Comparison of ENCODE assay signal across 8 cellular contexts in genomic region chr11:72413914-72414628, GRCh38. TPM values are rescaled to one million over a fixed set of nuclear protein-coding genes. Genes with fewer than 3 reads are reported as not detected.
DNase-seq lines count a peak whose midpoint lies in the region; ATAC-seq and TF ChIP-seq lines count a peak whose summit lies in the region.

No MANE protein-coding gene starts in this region.

- H3K27ac ChIP-seq in CD8-positive, alpha-beta T cell (ENCODE audit: low read depth, low read length), result no peak overlapping the region
- H3K27ac ChIP-seq in HEK293 (ENCODE audit: extremely low read depth, low read depth, low read length), result no peak overlapping the region

- intact Hi-C loops in CD8-positive, alpha-beta T cell (cut with DNase I, micrococcal nuclease), result loop anchor here (5.0 to 10.0 kb wide), 2 partner anchors 122 to 439 kb away; no protein-coding TSS in a partner anchor

- H3K4me3 Mint-ChIP-seq in CD8-positive, alpha-beta T cell, result no peak overlapping the region

- H3K4me1 ChIP-seq in CD8-positive, alpha-beta T cell (ENCODE audit: insufficient read depth, low read length), result no peaks in the 10 kb centered on the region
- peaks cover 5% of the 10 kb centered on the region; the same call in 1 of the 2 replicates for H3K4me1 ChIP-seq in HEK293 (ENCODE audit: control insufficient read depth, insufficient read depth, low read length)

- peaks cover 2% of the 10 kb centered on the region for H3K36me3 Mint-ChIP-seq in CD8-positive, alpha-beta T cell

- H3K36me3 ChIP-seq in CD8-positive, alpha-beta T cell (ENCODE audit: insufficient read depth, low read length), result no peaks in the 10 kb centered on the region
- no peaks in the 10 kb centered on the region for H3K36me3 ChIP-seq in HEK293 (ENCODE audit: control insufficient read depth in 2 of 2, insufficient read depth in 1 of 2, low read length in 2 of 2)

- peak; percentile 74 for TF ChIP-seq CTCF in CD8-positive, alpha-beta T cell (IDR thresholded peaks at IDR 0.05)
- TF ChIP-seq CTCF in HEK293 (tag by site-specific recombination; IDR thresholded peaks at IDR 0.05) (peak; percentile 76), cardiac fibroblast (IDR thresholded peaks at IDR 0.05; ENCODE audit: low read depth, low read length) (peak; percentile 90)

- POLR2A ChIA-PET in CD8-positive, alpha-beta T cell (lab: Charles Lee), result no interaction called here
- POLR2A ChIA-PET in HEK293 (lab: Yijun Ruan, JAX), result interaction anchor here (0.7 to 1.5 kb wide), 2 partner anchors 106 to 179 kb away, joined by 3 to 5 read pairs; no protein-coding TSS in a partner anchor

- H3K4me3 ChIP-seq in CD8-positive, alpha-beta T cell (ENCODE audit: low read depth, low read length), result no peak overlapping the region
- H3K4me3 ChIP-seq in HEK293 (ENCODE audit: low read depth, low read length), result no peak overlapping the region
- no peak overlapping the region for H3K4me3 ChIP-seq in cardiac fibroblast (replicated peaks in 1 of 2; ENCODE audit: low read depth in 2 of 2, low read length in 2 of 2)

- no peak overlapping the region for H3K27ac Mint-ChIP-seq in CD8-positive, alpha-beta T cell

- H3K27me3 ChIP-seq in CD8-positive, alpha-beta T cell (ENCODE audit: insufficient read depth, low read length), result no peaks in the 10 kb centered on the region

- CTCF ChIA-PET in CD8-positive, alpha-beta T cell (lab: Charles Lee), result interaction anchor here (0.5 to 3.3 kb wide), 27 partner anchors 8 to 460 kb away, joined by 3 to 26 read pairs (median 3); partner anchors contain the start of gene CLPB
- CTCF ChIA-PET in HEK293 (lab: Yijun Ruan, JAX), result interaction anchor here (0.5 to 4.8 kb wide), 42 partner anchors 8 to 1918 kb away, joined by 3 to 76 read pairs (median 5); partner anchors contain the start of gene CLPB

- H3K9me3 ChIP-seq in CD8-positive, alpha-beta T cell (ENCODE audit: low read length), result no peaks in the 10 kb centered on the region
- H3K9me3 ChIP-seq in HEK293 (ENCODE audit: control insufficient read depth, insufficient read depth, low read depth, low read length), result no peaks in the 10 kb centered on the region

- DNase-seq in CD8-positive, alpha-beta T cell, result peak; percentile 47 to 81 (median 75)
- DNase-seq in NCI-H226 (peak; percentile 57), cardiac fibroblast (ENCODE audit: low read depth in 2 of 2) (peak; percentile 83), kidney glomerular epithelial cell (lab: John Stamatoyannopoulos, UW) (peak; percentile 70)
- peak; percentile 47 to 70 (median 56) for DNase-seq in activated CD4-positive, CD25-positive, alpha-beta regulatory T cell (lab: John Stamatoyannopoulos, UW)
- peak; percentile 80 to 86 for DNase-seq in stimulated activated CD4-positive, alpha-beta T cell treated with anti-CD3 and anti-CD28 coated beads, Interleukin-2, amount 100 ng/mL, for 24 hours

- H3K27me3 Mint-ChIP-seq in CD8-positive, alpha-beta T cell (ENCODE audit: low read depth), result no peaks in the 10 kb centered on the region

- H3K9me3 Mint-ChIP-seq in CD8-positive, alpha-beta T cell, result no peaks in the 10 kb centered on the region

- peak; percentile 81 for ATAC-seq in CD8-positive, alpha-beta T cell
- no peak for ATAC-seq in HG03469 (IDR thresholded peaks at IDR 0.05; ENCODE audit: unreplicated experiment)

- H3K4me1 Mint-ChIP-seq in CD8-positive, alpha-beta T cell (ENCODE audit: low read depth), result peaks cover 28% of the 10 kb centered on the region

TF ChIP-seq in HEK293, 187 proteins besides CTCF, POLR2A, EP300 and RAD21 (continues in another document):
- TF ChIP-seq TCF7L2 (IDR thresholded peaks at IDR 0.05; ENCODE audit: borderline replicate concordance, low read depth, low read length) (no peak), ZSCAN18 (tag by site-specific recombination; IDR thresholded peaks at IDR 0.05) (no peak), ZNF501 (tag by site-specific recombination; IDR thresholded peaks at IDR 0.05) (no peak), BCL11A (tag by site-specific recombination; IDR thresholded peaks at IDR 0.05; ENCODE audit: low read depth) (no peak), ZNF561 (tag by site-specific recombination; IDR thresholded peaks at IDR 0.05; ENCODE audit: borderline replicate concordance) (0 out of 2 replicates have a peak, but pooled peaks have one; percentile 40), ZNF350 (tag by site-specific recombination; IDR thresholded peaks at IDR 0.05) (no peak), ZNF473 (tag by site-specific recombination; IDR thresholded peaks at IDR 0.05) (no peak), ZSCAN5A (tag by site-specific recombination; IDR thresholded peaks at IDR 0.05) (no peak), KLF10 (tag by site-specific recombination; IDR thresholded peaks at IDR 0.05) (peak; percentile 50), ZNF184 (tag by site-specific recombination; IDR thresholded peaks at IDR 0.05) (peak; percentile 88), ZBTB44 (tag by site-specific recombination; IDR thresholded peaks at IDR 0.05) (peak; percentile 67), ZBTB6 (tag by site-specific recombination; IDR thresholded peaks at IDR 0.05) (no peak), ZNF214 (tag by site-specific recombination; IDR thresholded peaks at IDR 0.05; ENCODE audit: borderline replicate concordance) (peak; percentile 48; the same call in 1 of the 2 replicates)
- TF ChIP-seq, protein P1, sequence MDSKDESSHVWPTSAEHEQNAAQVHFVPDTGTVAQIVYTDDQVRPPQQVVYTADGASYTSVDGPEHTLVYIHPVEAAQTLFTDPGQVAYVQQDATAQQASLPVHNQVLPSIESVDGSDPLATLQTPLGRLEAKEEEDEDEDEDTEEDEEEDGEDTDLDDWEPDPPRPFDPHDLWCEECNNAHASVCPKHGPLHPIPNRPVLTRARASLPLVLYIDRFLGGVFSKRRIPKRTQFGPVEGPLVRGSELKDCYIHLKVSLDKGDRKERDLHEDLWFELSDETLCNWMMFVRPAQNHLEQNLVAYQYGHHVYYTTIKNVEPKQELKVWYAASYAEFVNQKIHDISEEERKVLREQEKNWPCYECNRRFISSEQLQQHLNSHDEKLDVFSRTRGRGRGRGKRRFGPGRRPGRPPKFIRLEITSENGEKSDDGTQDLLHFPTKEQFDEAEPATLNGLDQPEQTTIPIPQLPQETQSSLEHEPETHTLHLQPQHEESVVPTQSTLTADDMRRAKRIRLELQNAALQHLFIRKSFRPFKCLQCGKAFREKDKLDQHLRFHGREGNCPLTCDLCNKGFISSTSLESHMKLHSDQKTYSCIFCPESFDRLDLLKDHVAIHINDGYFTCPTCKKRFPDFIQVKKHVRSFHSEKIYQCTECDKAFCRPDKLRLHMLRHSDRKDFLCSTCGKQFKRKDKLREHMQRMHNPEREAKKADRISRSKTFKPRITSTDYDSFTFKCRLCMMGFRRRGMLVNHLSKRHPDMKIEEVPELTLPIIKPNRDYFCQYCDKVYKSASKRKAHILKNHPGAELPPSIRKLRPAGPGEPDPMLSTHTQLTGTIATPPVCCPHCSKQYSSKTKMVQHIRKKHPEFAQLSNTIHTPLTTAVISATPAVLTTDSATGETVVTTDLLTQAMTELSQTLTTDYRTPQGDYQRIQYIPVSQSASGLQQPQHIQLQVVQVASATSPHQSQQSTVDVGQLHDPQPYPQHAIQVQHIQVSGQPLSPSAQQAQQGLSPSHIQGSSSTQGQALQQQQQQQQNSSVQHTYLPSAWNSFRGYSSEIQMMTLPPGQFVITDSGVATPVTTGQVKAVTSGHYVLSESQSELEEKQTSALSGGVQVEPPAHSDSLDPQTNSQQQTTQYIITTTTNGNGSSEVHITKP (tag by site-specific recombination; IDR thresholded peaks at IDR 0.05), result no peak

RNA-seq across cellular contexts. Expression of gene CLPB, which starts 20.3 kb away (rescaled TPM):
- total RNA-seq in CD8-positive, alpha-beta T cell, result 1 to 10 TPM; 7.4 to 9.6 TPM
